In the genomic region with DNA sequence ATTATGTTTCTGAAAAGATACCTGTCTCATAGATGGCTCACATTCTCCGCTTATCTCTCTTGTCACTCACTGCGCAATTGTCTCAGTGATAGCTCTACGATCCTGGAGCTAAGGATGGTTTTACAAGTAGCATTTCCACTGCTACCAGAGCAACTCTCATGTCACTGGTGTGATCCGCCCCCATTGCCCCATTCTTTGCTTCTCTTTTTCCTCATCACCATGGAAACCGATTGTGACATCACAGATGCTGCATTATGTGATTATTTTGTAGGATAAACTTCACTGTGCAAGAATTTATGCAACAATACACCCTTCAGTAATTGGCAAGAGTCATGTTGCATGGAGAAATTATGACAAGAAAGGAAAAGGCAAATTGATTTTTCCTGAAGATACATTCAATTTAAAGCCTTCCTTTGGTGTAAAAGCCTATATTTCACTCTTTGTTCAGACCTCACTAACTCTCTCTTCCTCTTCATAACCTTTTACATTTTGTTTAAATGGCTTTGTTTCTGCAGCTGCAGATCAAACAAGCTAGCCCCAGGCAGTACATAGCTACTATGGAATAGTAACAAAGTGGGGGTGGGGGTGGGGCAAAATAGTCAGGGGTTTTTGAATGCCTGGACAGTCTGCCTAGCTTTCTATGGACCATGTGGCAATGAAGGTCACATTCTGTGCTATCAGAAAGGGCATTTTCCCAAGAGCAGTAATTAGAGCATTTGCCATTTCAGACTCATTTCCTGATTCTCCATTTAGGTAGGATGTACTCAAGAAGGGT, we compare ENCODE assay signal across 19 cellular contexts.
"Had no signal": no experiment of that assay in that cellular context is flagged by ENCODE, and none has a peak within 500 bp of the region (broad histone marks: within the 10 kb centered on the region; RNA-seq: fewer than 3 reads in every experiment).

No MANE protein-coding gene starts in this region.

- H3K4me3 Mint-ChIP-seq: activated CD4-positive, alpha-beta T cell treated with anti-CD3 and anti-CD28 coated beads, Interleukin-2, amount 10 ng/mL, durations not matched to agents 24 days and 14 days; activated T-helper 1 cell treated with anti-CD3 and anti-CD28 coated beads, Interleukin-12 subunit alpha, Interleukin-12 subunit beta, Interleukin-2, Interleukin-4 antibody, amounts not matched to agents 30 ng/mL and 10 ng/mL and 1 ng/mL, durations not matched to agents 14 hours and 24 hours and 36 hours; dendritic cell treated with granulocyte-macrophage colony-stimulating factor and Interleukin-4, amounts not matched to agents 40 ng/mL and 50 ng/mL, for 4 days; naive thymus-derived CD4-positive, alpha-beta T cell had no signal

- H3K4me1 ChIP-seq: gastrocnemius medialis, left lung, tibial nerve, vagina had no signal

- H3K36me3 Mint-ChIP-seq: naive thymus-derived CD4-positive, alpha-beta T cell had no signal

- H3K9me3 Mint-ChIP-seq: activated CD4-positive, alpha-beta T cell treated with anti-CD3 and anti-CD28 coated beads, Interleukin-2, amount 10 ng/mL, durations not matched to agents 24 days and 14 days had no signal

- H3K9me3 ChIP-seq: gastrocnemius medialis, left lung, mucosa of descending colon, tibial nerve, vagina had no signal

- H3K36me3 ChIP-seq: gastrocnemius medialis, left lung, tibial nerve, vagina had no signal

- H3K27ac Mint-ChIP-seq: activated CD4-positive, alpha-beta T cell treated with anti-CD3 and anti-CD28 coated beads, Interleukin-2, amount 10 ng/mL, durations not matched to agents 24 days and 14 days; activated T-helper 1 cell treated with anti-CD3 and anti-CD28 coated beads, Interleukin-12 subunit alpha, Interleukin-12 subunit beta, Interleukin-2, Interleukin-4 antibody, amounts not matched to agents 30 ng/mL and 10 ng/mL and 1 ng/mL, durations not matched to agents 14 hours and 24 hours and 36 hours; dendritic cell treated with granulocyte-macrophage colony-stimulating factor and Interleukin-4, amounts not matched to agents 40 ng/mL and 50 ng/mL, for 4 days; naive thymus-derived CD4-positive, alpha-beta T cell had no signal

- H3K4me3 ChIP-seq: gastrocnemius medialis, left lung, mucosa of descending colon, tibial nerve, vagina had no signal

- H3K27ac ChIP-seq: gastrocnemius medialis, left lung, tibial nerve, vagina had no signal

- H3K27me3 Mint-ChIP-seq: activated CD4-positive, alpha-beta T cell treated with anti-CD3 and anti-CD28 coated beads, Interleukin-2, amount 10 ng/mL, durations not matched to agents 24 days and 14 days; dendritic cell treated with granulocyte-macrophage colony-stimulating factor and Interleukin-4, amounts not matched to agents 40 ng/mL and 50 ng/mL, for 4 days had no signal

- H3K4me1 Mint-ChIP-seq: activated CD4-positive, alpha-beta T cell treated with anti-CD3 and anti-CD28 coated beads, Interleukin-2, amount 10 ng/mL, durations not matched to agents 24 days and 14 days; naive thymus-derived CD4-positive, alpha-beta T cell had no signal

- DNase-seq: activated CD4-positive, alpha-beta T cell treated with anti-CD3 and anti-CD28 coated beads, Interleukin-2, amount 10 ng/mL, durations not matched to agents 24 days and 14 days; activated CD4-positive, CD25-positive, alpha-beta regulatory T cell; activated CD8-positive, alpha-beta memory T cell treated with anti-CD3 and anti-CD28 coated beads for 24 hours; anterior cingulate cortex; cerebellar nuclear complex; gastrocnemius medialis; left lung; mucosa of descending colon; naive thymus-derived CD4-positive, alpha-beta T cell; right cardiac atrium; small intestine; stimulated activated CD4-positive, alpha-beta T cell treated with anti-CD3 and anti-CD28 coated beads, Interleukin-4, amount 100 ng/mL, for 4 hours; stimulated activated CD8-positive, alpha-beta memory T cell treated with anti-CD3 and anti-CD28 coated beads, Interleukin-4, amount 100 ng/mL, for 48 hours; stimulated activated naive CD4-positive, alpha-beta T cell treated with Interleukin-2 at 50 U/mL for 16 hours; substantia nigra had no signal

- H3K27me3 ChIP-seq: gastrocnemius medialis, left lung, tibial nerve, vagina had no signal
